Comparison of ENCODE assay signal across 18 cellular contexts in genomic region chr10:23060918-23061317, GRCh38.
"Had no signal": no experiment of that assay in that cellular context is flagged by ENCODE, and none has a peak within 500 bp of the region (broad histone marks: within the 10 kb centered on the region; RNA-seq: fewer than 3 reads in every experiment).

No MANE protein-coding gene starts in this region.

- H3K9me3 ChIP-seq: gastrocnemius medialis, mucosa of descending colon, pancreas had no signal

- H3K4me2 ChIP-seq: neural progenitor cell had no signal

- H3K27me3 ChIP-seq: dorsolateral prefrontal cortex, gastrocnemius medialis, neural progenitor cell, pancreas had no signal

- H3K36me3 ChIP-seq: gastrocnemius medialis, neural progenitor cell, pancreas had no signal

- DNase-seq: cortex of kidney; dorsolateral prefrontal cortex; effector CD8-positive, alpha-beta T cell; gastrocnemius medialis; glutamatergic neuron; islet precursor cell; mammary epithelial cell; mucosa of descending colon; naive thymus-derived CD8-positive, alpha-beta T cell; nucleus accumbens; pancreas; right cardiac atrium; small intestine; stimulated activated CD4-positive, alpha-beta T cell treated with anti-CD3 and anti-CD28 coated beads, Interleukin-2, amount 100 ng/mL, for 48 hours; stimulated activated naive CD4-positive, alpha-beta T cell treated with Interleukin-2 at 50 U/mL for 16 hours had no signal

- H2AFZ ChIP-seq: neural progenitor cell had no signal

- ATAC-seq: esophagus mucosa; gastrocnemius medialis; left lobe of liver; mucosa of descending colon; naive thymus-derived CD8-positive, alpha-beta T cell; pancreas; right cardiac atrium had no signal

- H3K27ac ChIP-seq: dorsolateral prefrontal cortex, gastrocnemius medialis, neural progenitor cell, pancreas had no signal

- H3K4me3 ChIP-seq: dorsolateral prefrontal cortex, gastrocnemius medialis, mucosa of descending colon, neural progenitor cell, pancreas had no signal

- H3K9ac ChIP-seq: neural progenitor cell had no signal
